In the genomic region with DNA sequence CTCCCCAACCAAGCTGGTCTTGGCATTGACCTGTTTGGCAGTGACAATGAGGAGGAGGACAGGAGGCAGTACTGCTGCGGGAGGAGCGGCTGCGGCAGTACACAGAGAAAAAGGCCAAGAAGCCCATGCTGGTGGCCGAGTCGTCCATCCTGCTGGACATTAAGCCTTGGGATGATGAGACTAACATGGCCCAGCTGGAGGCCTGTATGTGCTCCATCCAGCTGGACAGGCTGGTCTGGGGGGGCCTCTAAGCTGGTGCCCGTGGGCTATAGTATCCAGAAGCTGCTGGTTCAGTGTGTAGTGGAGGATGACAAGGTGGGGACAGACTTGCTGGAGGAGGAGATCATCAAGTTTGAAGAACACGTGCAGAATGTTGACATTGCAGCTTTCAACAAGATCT, we compare ENCODE assay signal across 37 cellular contexts.
"Had no signal": no experiment of that assay in that cellular context is flagged by ENCODE, and none has a peak within 500 bp of the region (broad histone marks: within the 10 kb centered on the region; RNA-seq: fewer than 3 reads in every experiment).

No MANE protein-coding gene starts in this region.

- FAIRE-seq: frontal cortex had no signal

- H3K4me3 Mint-ChIP-seq: activated B cell treated with CpG ODN at 0.5 μM for 24 hours; activated naive CD4-positive, alpha-beta T cell treated with anti-CD3 and anti-CD28 coated beads for 36 hours; activated naive CD4-positive, alpha-beta T cell treated with anti-CD3 and anti-CD28 coated beads, Interleukin-2, amount 50 U/mL, for 24 hours; activated naive CD8-positive, alpha-beta T cell treated with anti-CD3 and anti-CD28 coated beads for 36 hours; activated naive CD8-positive, alpha-beta T cell treated with anti-CD3 and anti-CD28 coated beads, Interleukin-2, amount 50 U/mL, for 24 hours; activated T-cell treated with anti-CD3 and anti-CD28 coated beads, Interleukin-2, amount 50 U/mL, for 4 hours; activated T-helper 1 cell treated with anti-CD3 and anti-CD28 coated beads, Interleukin-12 subunit alpha, Interleukin-12 subunit beta, Interleukin-2, Interleukin-4 antibody, amounts not matched to agents 30 ng/mL and 10 ng/mL and 1 ng/mL, durations not matched to agents 14 hours and 24 hours and 36 hours; dendritic cell treated with granulocyte-macrophage colony-stimulating factor and Interleukin-4, amounts not matched to agents 40 ng/mL and 50 ng/mL, for 4 days; endodermal cell; T-helper 17 cell; T-helper 2 cell treated with Interferon-gamma antibody and Interleukin-4, amounts not matched to agents 5 μg/mL and 100 μg/mL, for 36 hours had no signal

- H3K36me3 ChIP-seq: adrenal gland, colonic mucosa, heart left ventricle, WERI-Rb-1 had no signal

- H3K4me1 ChIP-seq: adrenal gland, body of pancreas, colonic mucosa, heart left ventricle had no signal

- ATAC-seq: activated CD4-positive, CD25-positive, alpha-beta regulatory T cell treated with anti-CD3 and anti-CD28 coated beads, Interleukin-2, amount 50 U/mL, for 24 hours; activated naive CD8-positive, alpha-beta T cell treated with anti-CD3 and anti-CD28 coated beads, Interleukin-2, amount 50 U/mL, for 24 hours; activated T-cell treated with anti-CD3 and anti-CD28 coated beads, Interleukin-2, amount 50 U/mL, for 4 hours; body of pancreas; esophagus mucosa; heart left ventricle; T-helper 17 cell had no signal

- H3K9me3 ChIP-seq: adrenal gland, colonic mucosa, heart left ventricle had no signal

- H3K27ac Mint-ChIP-seq: activated B cell treated with CpG ODN at 0.5 μM for 24 hours; activated naive CD4-positive, alpha-beta T cell treated with anti-CD3 and anti-CD28 coated beads for 36 hours; activated naive CD4-positive, alpha-beta T cell treated with anti-CD3 and anti-CD28 coated beads, Interleukin-2, amount 50 U/mL, for 24 hours; activated naive CD8-positive, alpha-beta T cell treated with anti-CD3 and anti-CD28 coated beads for 36 hours; activated naive CD8-positive, alpha-beta T cell treated with anti-CD3 and anti-CD28 coated beads, Interleukin-2, amount 50 U/mL, for 24 hours; activated T-helper 1 cell treated with anti-CD3 and anti-CD28 coated beads, Interleukin-12 subunit alpha, Interleukin-12 subunit beta, Interleukin-2, Interleukin-4 antibody, amounts not matched to agents 30 ng/mL and 10 ng/mL and 1 ng/mL, durations not matched to agents 14 hours and 24 hours and 36 hours; activated T-helper 2 cell treated with anti-CD3 and anti-CD28 coated beads, Interferon-gamma antibody, Interleukin-2, Interleukin-4, amounts not matched to agents 10 μg/mL and 5 μg/mL and 100 μg/mL, durations not matched to agents 14 hours and 24 hours and 36 hours; dendritic cell treated with granulocyte-macrophage colony-stimulating factor and Interleukin-4, amounts not matched to agents 40 ng/mL and 50 ng/mL, for 4 days; endodermal cell; T-helper 17 cell; T-helper 2 cell treated with Interferon-gamma antibody and Interleukin-4, amounts not matched to agents 5 μg/mL and 100 μg/mL, for 36 hours had no signal

- H3K27me3 ChIP-seq: adrenal gland, body of pancreas, colonic mucosa, dorsolateral prefrontal cortex had no signal

- H3K27ac ChIP-seq: adrenal gland, body of pancreas, colonic mucosa, dorsolateral prefrontal cortex, heart left ventricle, WERI-Rb-1 had no signal

- H3K4me3 ChIP-seq: adrenal gland, body of pancreas, colonic mucosa, dorsolateral prefrontal cortex, heart left ventricle had no signal

- H3K27me3 Mint-ChIP-seq: activated naive CD8-positive, alpha-beta T cell treated with anti-CD3 and anti-CD28 coated beads for 36 hours; activated naive CD8-positive, alpha-beta T cell treated with anti-CD3 and anti-CD28 coated beads, Interleukin-2, amount 50 U/mL, for 24 hours; dendritic cell treated with granulocyte-macrophage colony-stimulating factor and Interleukin-4, amounts not matched to agents 40 ng/mL and 50 ng/mL, for 4 days had no signal

- H3K4me1 Mint-ChIP-seq: activated B cell treated with CpG ODN at 0.5 μM for 24 hours; activated naive CD4-positive, alpha-beta T cell treated with anti-CD3 and anti-CD28 coated beads, Interleukin-2, amount 50 U/mL, for 24 hours; activated naive CD8-positive, alpha-beta T cell treated with anti-CD3 and anti-CD28 coated beads for 36 hours; activated naive CD8-positive, alpha-beta T cell treated with anti-CD3 and anti-CD28 coated beads, Interleukin-2, amount 50 U/mL, for 24 hours; endodermal cell; T-helper 17 cell had no signal

- DNase-seq: activated B cell treated with CpG ODN at 0.5 μM for 24 hours; activated CD4-positive, alpha-beta T cell treated with anti-CD3 and anti-CD28 coated beads for 48 hours; activated CD4-positive, alpha-beta T cell treated with anti-CD3 and anti-CD28 coated beads, Interleukin-2, amount 50 U/mL, for 1 hour; activated CD4-positive, alpha-beta T cell treated with anti-CD3 and anti-CD28 coated beads, Interleukin-2, amount 50 U/mL, for 48 hours; activated CD8-positive, alpha-beta memory T cell treated with anti-CD3 and anti-CD28 coated beads, Interleukin-2, amount 50 U/mL, for 48 hours; activated effector memory CD4-positive, alpha-beta T cell treated with anti-CD3 and anti-CD28 coated beads, Interleukin-2, amount 50 U/mL, for 16 hours; activated naive CD4-positive, alpha-beta T cell treated with anti-CD3 and anti-CD28 coated beads for 36 hours; activated naive CD8-positive, alpha-beta T cell treated with anti-CD3 and anti-CD28 coated beads for 36 hours; activated naive CD8-positive, alpha-beta T cell treated with anti-CD3 and anti-CD28 coated beads, Interleukin-2, amount 50 U/mL, for 24 hours; activated T-cell treated with anti-CD3 and anti-CD28 coated beads for 4 hours; activated T-cell treated with anti-CD3 and anti-CD28 coated beads, Interleukin-2, amount 50 U/mL, for 4 hours; adrenal gland; amygdala; aorta; body of pancreas; central memory CD4-positive, alpha-beta T cell; cerebellar nuclear complex; colonic mucosa; dorsolateral prefrontal cortex; effector memory CD4-positive, alpha-beta T cell; endodermal cell; foreskin fibroblast; glutamatergic neuron; heart left ventricle; SW 1271; T-helper 1 cell; T-helper 17 cell; T1000; WERI-Rb-1 had no signal
